In the genomic region with DNA sequence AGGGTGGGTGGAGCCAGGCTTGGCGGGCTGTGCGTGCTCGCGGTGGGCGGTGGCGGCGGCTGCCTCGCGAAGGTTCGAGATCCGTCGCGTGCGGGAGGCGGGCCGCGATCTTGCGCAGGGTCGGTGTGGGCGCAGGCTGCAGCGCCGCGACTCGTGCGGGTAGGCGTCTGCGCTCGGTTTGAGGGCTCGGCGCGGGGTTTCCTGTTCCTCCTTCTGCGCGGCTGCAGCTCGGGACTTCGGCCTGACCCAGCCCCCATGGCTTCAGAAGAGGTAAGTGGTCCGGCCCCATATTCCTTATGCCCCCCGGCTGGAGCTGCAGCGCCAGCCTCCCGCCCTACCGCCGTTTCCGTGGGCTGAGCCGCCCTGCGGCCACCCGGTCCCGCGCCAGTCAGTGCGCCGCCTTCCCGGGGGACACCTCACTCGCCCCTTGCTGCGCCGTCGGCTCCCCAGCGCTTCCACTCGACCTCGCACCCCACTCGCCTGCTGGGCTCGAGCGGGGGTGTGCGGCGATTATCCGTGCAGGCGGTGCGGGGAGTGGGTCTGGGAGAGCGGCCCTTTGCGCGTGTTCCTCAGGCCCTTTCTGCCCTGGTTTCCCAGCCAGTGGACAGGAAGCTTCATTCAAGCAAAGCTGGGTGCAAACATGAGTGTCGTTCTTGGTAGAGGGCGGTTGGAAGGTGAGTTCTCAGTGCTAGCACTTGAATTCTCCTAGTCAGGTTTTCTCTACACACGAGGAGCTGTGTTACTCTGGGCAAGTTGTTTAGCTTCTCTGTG, we compare ENCODE assay signal across 1 cellular context.
TF ChIP-seq lines count a peak whose summit lies in the region.

A gene with protein sequence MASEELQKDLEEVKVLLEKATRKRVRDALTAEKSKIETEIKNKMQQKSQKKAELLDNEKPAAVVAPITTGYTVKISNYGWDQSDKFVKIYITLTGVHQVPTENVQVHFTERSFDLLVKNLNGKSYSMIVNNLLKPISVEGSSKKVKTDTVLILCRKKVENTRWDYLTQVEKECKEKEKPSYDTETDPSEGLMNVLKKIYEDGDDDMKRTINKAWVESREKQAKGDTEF (plus strand): TSS at position 22 of the 771 bp plus-strand sequence. CDS start 234 bp downstream, at position 256.

TF ChIP-seq in HepG2, 621 proteins besides CTCF, POLR2A, EP300 and RAD21 (continued from another document and continues in another):
- TF ChIP-seq, protein P1, sequence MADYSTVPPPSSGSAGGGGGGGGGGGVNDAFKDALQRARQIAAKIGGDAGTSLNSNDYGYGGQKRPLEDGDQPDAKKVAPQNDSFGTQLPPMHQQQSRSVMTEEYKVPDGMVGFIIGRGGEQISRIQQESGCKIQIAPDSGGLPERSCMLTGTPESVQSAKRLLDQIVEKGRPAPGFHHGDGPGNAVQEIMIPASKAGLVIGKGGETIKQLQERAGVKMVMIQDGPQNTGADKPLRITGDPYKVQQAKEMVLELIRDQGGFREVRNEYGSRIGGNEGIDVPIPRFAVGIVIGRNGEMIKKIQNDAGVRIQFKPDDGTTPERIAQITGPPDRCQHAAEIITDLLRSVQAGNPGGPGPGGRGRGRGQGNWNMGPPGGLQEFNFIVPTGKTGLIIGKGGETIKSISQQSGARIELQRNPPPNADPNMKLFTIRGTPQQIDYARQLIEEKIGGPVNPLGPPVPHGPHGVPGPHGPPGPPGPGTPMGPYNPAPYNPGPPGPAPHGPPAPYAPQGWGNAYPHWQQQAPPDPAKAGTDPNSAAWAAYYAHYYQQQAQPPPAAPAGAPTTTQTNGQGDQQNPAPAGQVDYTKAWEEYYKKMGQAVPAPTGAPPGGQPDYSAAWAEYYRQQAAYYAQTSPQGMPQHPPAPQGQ (CRISPR knock-in tag; IDR thresholded peaks at IDR 0.05; ENCODE audit: borderline replicate concordance), result no peak
- TF ChIP-seq, protein P2, sequence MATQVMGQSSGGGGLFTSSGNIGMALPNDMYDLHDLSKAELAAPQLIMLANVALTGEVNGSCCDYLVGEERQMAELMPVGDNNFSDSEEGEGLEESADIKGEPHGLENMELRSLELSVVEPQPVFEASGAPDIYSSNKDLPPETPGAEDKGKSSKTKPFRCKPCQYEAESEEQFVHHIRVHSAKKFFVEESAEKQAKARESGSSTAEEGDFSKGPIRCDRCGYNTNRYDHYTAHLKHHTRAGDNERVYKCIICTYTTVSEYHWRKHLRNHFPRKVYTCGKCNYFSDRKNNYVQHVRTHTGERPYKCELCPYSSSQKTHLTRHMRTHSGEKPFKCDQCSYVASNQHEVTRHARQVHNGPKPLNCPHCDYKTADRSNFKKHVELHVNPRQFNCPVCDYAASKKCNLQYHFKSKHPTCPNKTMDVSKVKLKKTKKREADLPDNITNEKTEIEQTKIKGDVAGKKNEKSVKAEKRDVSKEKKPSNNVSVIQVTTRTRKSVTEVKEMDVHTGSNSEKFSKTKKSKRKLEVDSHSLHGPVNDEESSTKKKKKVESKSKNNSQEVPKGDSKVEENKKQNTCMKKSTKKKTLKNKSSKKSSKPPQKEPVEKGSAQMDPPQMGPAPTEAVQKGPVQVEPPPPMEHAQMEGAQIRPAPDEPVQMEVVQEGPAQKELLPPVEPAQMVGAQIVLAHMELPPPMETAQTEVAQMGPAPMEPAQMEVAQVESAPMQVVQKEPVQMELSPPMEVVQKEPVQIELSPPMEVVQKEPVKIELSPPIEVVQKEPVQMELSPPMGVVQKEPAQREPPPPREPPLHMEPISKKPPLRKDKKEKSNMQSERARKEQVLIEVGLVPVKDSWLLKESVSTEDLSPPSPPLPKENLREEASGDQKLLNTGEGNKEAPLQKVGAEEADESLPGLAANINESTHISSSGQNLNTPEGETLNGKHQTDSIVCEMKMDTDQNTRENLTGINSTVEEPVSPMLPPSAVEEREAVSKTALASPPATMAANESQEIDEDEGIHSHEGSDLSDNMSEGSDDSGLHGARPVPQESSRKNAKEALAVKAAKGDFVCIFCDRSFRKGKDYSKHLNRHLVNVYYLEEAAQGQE (IDR thresholded peaks at IDR 0.05; ENCODE audit: borderline replicate concordance in 1 of 2, low read depth in 1 of 2, low read length in 2 of 2), result 0 out of 4 replicates have a peak, but pooled peaks of 1 of the 2 experiments have one; percentile 41
- TF ChIP-seq KAT8 (CRISPR knock-in tag; IDR thresholded peaks at IDR 0.05) (no peak), SP140L (CRISPR knock-in tag; IDR thresholded peaks at IDR 0.05; ENCODE audit: borderline replicate concordance) (no peak), ZNF263 (CRISPR knock-in tag; IDR thresholded peaks at IDR 0.05) (0 out of 2 replicates have a peak, but pooled peaks have one; percentile 56), ZNF432 (CRISPR knock-in tag; IDR thresholded peaks at IDR 0.05; ENCODE audit: borderline replicate concordance) (no peak), ZNF747 (CRISPR knock-in tag; IDR thresholded peaks at IDR 0.05; ENCODE audit: borderline replicate concordance) (peak; percentile 97), FOXO1 (CRISPR knock-in tag; IDR thresholded peaks at IDR 0.05) (no peak; the same call in 1 of the 2 replicates), ZNF253 (CRISPR knock-in tag; IDR thresholded peaks at IDR 0.05; ENCODE audit: borderline replicate concordance) (0 out of 2 replicates have a peak, but pooled peaks have one; percentile 33), ZNF839 (CRISPR knock-in tag; IDR thresholded peaks at IDR 0.05; ENCODE audit: borderline replicate concordance) (no peak), HOXA9 (CRISPR knock-in tag; IDR thresholded peaks at IDR 0.05; ENCODE audit: borderline replicate concordance) (peak; percentile 88), ZNF674 (CRISPR knock-in tag; IDR thresholded peaks at IDR 0.05; ENCODE audit: low read depth) (peak; percentile 98), MBNL3 (CRISPR knock-in tag; conservative IDR thresholded peaks at IDR 0.05) (no peak), KLF6 (CRISPR knock-in tag; IDR thresholded peaks at IDR 0.05) (peak; percentile 89), ZNF501 (CRISPR knock-in tag; IDR thresholded peaks at IDR 0.05) (peak; percentile 46)
- TF ChIP-seq, protein P3, sequence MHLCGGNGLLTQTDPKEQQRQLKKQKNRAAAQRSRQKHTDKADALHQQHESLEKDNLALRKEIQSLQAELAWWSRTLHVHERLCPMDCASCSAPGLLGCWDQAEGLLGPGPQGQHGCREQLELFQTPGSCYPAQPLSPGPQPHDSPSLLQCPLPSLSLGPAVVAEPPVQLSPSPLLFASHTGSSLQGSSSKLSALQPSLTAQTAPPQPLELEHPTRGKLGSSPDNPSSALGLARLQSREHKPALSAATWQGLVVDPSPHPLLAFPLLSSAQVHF (CRISPR knock-in tag; IDR thresholded peaks at IDR 0.05), result peak; percentile 97
- TF ChIP-seq, protein P4, sequence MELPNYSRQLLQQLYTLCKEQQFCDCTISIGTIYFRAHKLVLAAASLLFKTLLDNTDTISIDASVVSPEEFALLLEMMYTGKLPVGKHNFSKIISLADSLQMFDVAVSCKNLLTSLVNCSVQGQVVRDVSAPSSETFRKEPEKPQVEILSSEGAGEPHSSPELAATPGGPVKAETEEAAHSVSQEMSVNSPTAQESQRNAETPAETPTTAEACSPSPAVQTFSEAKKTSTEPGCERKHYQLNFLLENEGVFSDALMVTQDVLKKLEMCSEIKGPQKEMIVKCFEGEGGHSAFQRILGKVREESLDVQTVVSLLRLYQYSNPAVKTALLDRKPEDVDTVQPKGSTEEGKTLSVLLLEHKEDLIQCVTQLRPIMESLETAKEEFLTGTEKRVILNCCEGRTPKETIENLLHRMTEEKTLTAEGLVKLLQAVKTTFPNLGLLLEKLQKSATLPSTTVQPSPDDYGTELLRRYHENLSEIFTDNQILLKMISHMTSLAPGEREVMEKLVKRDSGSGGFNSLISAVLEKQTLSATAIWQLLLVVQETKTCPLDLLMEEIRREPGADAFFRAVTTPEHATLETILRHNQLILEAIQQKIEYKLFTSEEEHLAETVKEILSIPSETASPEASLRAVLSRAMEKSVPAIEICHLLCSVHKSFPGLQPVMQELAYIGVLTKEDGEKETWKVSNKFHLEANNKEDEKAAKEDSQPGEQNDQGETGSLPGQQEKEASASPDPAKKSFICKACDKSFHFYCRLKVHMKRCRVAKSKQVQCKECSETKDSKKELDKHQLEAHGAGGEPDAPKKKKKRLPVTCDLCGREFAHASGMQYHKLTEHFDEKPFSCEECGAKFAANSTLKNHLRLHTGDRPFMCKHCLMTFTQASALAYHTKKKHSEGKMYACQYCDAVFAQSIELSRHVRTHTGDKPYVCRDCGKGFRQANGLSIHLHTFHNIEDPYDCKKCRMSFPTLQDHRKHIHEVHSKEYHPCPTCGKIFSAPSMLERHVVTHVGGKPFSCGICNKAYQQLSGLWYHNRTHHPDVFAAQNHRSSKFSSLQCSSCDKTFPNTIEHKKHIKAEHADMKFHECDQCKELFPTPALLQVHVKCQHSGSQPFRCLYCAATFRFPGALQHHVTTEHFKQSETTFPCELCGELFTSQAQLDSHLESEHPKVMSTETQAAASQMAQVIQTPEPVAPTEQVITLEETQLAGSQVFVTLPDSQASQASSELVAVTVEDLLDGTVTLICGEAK (IDR thresholded peaks at IDR 0.05), result no peak
- TF ChIP-seq, protein P4 (CRISPR knock-in tag; IDR thresholded peaks at IDR 0.05), result peak; percentile 86; the same call in 1 of the 2 replicates
- TF ChIP-seq, protein P5, sequence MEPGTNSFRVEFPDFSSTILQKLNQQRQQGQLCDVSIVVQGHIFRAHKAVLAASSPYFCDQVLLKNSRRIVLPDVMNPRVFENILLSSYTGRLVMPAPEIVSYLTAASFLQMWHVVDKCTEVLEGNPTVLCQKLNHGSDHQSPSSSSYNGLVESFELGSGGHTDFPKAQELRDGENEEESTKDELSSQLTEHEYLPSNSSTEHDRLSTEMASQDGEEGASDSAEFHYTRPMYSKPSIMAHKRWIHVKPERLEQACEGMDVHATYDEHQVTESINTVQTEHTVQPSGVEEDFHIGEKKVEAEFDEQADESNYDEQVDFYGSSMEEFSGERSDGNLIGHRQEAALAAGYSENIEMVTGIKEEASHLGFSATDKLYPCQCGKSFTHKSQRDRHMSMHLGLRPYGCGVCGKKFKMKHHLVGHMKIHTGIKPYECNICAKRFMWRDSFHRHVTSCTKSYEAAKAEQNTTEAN (CRISPR knock-in tag; conservative IDR thresholded peaks at IDR 0.05), result 0 out of 2 replicates have a peak, but pooled peaks have one; percentile 41
- TF ChIP-seq, protein P6, sequence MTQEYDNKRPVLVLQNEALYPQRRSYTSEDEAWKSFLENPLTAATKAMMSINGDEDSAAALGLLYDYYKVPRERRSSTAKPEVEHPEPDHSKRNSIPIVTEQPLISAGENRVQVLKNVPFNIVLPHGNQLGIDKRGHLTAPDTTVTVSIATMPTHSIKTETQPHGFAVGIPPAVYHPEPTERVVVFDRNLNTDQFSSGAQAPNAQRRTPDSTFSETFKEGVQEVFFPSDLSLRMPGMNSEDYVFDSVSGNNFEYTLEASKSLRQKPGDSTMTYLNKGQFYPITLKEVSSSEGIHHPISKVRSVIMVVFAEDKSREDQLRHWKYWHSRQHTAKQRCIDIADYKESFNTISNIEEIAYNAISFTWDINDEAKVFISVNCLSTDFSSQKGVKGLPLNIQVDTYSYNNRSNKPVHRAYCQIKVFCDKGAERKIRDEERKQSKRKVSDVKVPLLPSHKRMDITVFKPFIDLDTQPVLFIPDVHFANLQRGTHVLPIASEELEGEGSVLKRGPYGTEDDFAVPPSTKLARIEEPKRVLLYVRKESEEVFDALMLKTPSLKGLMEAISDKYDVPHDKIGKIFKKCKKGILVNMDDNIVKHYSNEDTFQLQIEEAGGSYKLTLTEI (CRISPR knock-in tag; conservative IDR thresholded peaks at IDR 0.05), result no peak; the same call in 1 of the 2 replicates
- TF ChIP-seq, protein P7, sequence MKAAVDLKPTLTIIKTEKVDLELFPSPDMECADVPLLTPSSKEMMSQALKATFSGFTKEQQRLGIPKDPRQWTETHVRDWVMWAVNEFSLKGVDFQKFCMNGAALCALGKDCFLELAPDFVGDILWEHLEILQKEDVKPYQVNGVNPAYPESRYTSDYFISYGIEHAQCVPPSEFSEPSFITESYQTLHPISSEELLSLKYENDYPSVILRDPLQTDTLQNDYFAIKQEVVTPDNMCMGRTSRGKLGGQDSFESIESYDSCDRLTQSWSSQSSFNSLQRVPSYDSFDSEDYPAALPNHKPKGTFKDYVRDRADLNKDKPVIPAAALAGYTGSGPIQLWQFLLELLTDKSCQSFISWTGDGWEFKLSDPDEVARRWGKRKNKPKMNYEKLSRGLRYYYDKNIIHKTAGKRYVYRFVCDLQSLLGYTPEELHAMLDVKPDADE (CRISPR knock-in tag; IDR thresholded peaks at IDR 0.05), result peak; percentile 96
- TF ChIP-seq, protein P8, sequence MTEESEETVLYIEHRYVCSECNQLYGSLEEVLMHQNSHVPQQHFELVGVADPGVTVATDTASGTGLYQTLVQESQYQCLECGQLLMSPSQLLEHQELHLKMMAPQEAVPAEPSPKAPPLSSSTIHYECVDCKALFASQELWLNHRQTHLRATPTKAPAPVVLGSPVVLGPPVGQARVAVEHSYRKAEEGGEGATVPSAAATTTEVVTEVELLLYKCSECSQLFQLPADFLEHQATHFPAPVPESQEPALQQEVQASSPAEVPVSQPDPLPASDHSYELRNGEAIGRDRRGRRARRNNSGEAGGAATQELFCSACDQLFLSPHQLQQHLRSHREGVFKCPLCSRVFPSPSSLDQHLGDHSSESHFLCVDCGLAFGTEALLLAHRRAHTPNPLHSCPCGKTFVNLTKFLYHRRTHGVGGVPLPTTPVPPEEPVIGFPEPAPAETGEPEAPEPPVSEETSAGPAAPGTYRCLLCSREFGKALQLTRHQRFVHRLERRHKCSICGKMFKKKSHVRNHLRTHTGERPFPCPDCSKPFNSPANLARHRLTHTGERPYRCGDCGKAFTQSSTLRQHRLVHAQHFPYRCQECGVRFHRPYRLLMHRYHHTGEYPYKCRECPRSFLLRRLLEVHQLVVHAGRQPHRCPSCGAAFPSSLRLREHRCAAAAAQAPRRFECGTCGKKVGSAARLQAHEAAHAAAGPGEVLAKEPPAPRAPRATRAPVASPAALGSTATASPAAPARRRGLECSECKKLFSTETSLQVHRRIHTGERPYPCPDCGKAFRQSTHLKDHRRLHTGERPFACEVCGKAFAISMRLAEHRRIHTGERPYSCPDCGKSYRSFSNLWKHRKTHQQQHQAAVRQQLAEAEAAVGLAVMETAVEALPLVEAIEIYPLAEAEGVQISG (CRISPR knock-in tag; IDR thresholded peaks at IDR 0.05), result no peak
